Comparison of ENCODE assay signal across 1 cellular context in the genomic region with DNA sequence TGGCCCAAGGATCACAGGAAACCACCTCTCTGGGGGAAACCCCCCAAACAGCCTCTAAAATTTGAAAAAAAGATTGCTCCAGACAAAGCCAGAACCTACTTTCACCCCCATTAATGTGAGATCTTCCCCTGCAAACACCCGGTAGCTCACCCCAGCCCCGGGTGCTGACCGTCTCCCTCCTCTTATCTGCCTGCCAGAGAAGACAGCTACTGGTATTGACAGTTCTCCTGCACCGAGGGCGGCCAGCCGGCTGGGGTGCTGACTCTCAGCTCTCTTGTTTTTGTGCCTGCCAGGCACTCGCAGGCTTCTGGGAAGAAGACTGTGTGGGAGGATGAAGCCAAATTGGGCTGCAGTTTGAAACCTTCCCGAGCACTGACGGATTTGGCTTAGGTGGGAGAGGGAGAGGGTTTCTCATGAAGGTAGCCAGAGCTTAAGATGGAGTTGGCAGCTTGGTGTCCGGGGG.
TF ChIP-seq lines count a peak whose summit lies in the region.

No MANE protein-coding gene starts in this region.

TF ChIP-seq in GM12878, 131 proteins besides CTCF, POLR2A, EP300 and RAD21 (continued from another document):
- TF ChIP-seq HSF1 (IDR thresholded peaks at IDR 0.05; ENCODE audit: low read depth, low read length) (peak; percentile 61; the same call in 1 of the 2 replicates), MXI1 (IDR thresholded peaks at IDR 0.05; ENCODE audit: low read depth, low read length) (no peak), YY1 (IDR thresholded peaks at IDR 0.05; ENCODE audit: low read depth, low read length) (0 out of 2 replicates have a peak, but pooled peaks have one; percentile 5), STAT3 (IDR thresholded peaks at IDR 0.05; ENCODE audit: low read depth, low read length) (no peak), POLR2AphosphoS5 (IDR thresholded peaks at IDR 0.05; ENCODE audit: low read length) (0 out of 2 replicates have a peak, but pooled peaks have one; percentile 9)
- TF ChIP-seq, protein P1, sequence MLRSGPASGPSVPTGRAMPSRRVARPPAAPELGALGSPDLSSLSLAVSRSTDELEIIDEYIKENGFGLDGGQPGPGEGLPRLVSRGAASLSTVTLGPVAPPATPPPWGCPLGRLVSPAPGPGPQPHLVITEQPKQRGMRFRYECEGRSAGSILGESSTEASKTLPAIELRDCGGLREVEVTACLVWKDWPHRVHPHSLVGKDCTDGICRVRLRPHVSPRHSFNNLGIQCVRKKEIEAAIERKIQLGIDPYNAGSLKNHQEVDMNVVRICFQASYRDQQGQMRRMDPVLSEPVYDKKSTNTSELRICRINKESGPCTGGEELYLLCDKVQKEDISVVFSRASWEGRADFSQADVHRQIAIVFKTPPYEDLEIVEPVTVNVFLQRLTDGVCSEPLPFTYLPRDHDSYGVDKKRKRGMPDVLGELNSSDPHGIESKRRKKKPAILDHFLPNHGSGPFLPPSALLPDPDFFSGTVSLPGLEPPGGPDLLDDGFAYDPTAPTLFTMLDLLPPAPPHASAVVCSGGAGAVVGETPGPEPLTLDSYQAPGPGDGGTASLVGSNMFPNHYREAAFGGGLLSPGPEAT (IDR thresholded peaks at IDR 0.05; ENCODE audit: low read depth), result peak; percentile 74
